Comparison of ENCODE assay signal across 9 cellular contexts in genomic region chr1:83693409-83694126, GRCh38.
DNase-seq lines count a peak whose midpoint lies in the region; ATAC-seq and TF ChIP-seq lines count a peak whose summit lies in the region.
"Had no signal": no experiment of that assay in that cellular context is flagged by ENCODE, and none has a peak within 500 bp of the region (broad histone marks: within the 10 kb centered on the region; RNA-seq: fewer than 3 reads in every experiment).

No MANE protein-coding gene starts in this region.

- H3K4me1 ChIP-seq in HUES6 (ENCODE audit: control insufficient read depth, insufficient read depth, low read length) = peaks cover 44% of the 10 kb centered on the region
- peaks cover 16% of the 10 kb centered on the region for H3K4me1 ChIP-seq in body of pancreas
- H3K4me1 ChIP-seq in aorta (ENCODE audit: control insufficient read depth in 1 of 2, insufficient read depth in 2 of 2, low read length in 2 of 2) = peaks cover 0 to 4% of the 10 kb centered on the region in 2 donors
- H3K4me1 ChIP-seq: testis had no signal

- H3K27ac Mint-ChIP-seq in memory B cell = no peak overlapping the region

- TF ChIP-seq POLR2A in body of pancreas (IDR thresholded peaks at IDR 0.05) (no peak), erythroblast (IDR thresholded peaks at IDR 0.05; ENCODE audit: low read length) (no peak)

- H3K4me3 Mint-ChIP-seq in memory B cell = peak overlapping the region; percentile 74

- peaks cover 4% of the 10 kb centered on the region for H3K9me3 Mint-ChIP-seq in memory B cell

- peak overlapping the region; percentile 45 for H3K4me3 ChIP-seq in HUES6 (ENCODE audit: low read depth, low read length)
- H3K4me3 ChIP-seq in body of pancreas = no peak overlapping the region
- no peak overlapping the region for H3K4me3 ChIP-seq in aorta (ENCODE audit: low read length in 2 of 2)

- H3K27me3 ChIP-seq in HUES6 (ENCODE audit: control insufficient read depth, insufficient read depth, low read length) (no peaks in the 10 kb centered on the region), body of pancreas (no peaks in the 10 kb centered on the region), aorta (ENCODE audit: control insufficient read depth in 1 of 2, insufficient read depth in 2 of 2, low read length in 1 of 2) (no peaks in the 10 kb centered on the region)
- H3K27me3 ChIP-seq: testis had no signal

- DNase-seq in AG08395 (ENCODE audit: low spot score) = peak; percentile 29
- DNase-seq in body of pancreas = peak in 1 of 4 donors; percentile 18
- no peak for DNase-seq in memory B cell (ENCODE audit: low spot score in 2 of 2)
- no peak for DNase-seq in erythroblast (lab: John Stamatoyannopoulos, UW)
- no peak for DNase-seq in dedifferentiated amniotic fluid mesenchymal stem cell (ENCODE audit: extremely low spot score)
- no peak for DNase-seq in activated CD4-positive, alpha-beta T cell treated with anti-CD3 and anti-CD28 coated beads for 48 hours
- DNase-seq in aorta = no peak

- H3K9ac ChIP-seq in HUES6 (ENCODE audit: low read length) = peak overlapping the region; percentile 18

- peaks cover 15% of the 10 kb centered on the region for H3K4me1 Mint-ChIP-seq in memory B cell

- peaks cover 5% of the 10 kb centered on the region for H3K27me3 Mint-ChIP-seq in memory B cell

- ATAC-seq in body of pancreas (peak; percentile 76), memory B cell (ENCODE audit: low read depth) (no peak), aorta (ENCODE audit: low FRiP score) (no peak)

- WGBS in body of pancreas, 2 donors = 3 to 8% methylated on average over 12 of the region's 12 CpGs
- 35 to 39% methylated on average over 12 of the region's 12 CpGs for WGBS in aorta, 2 donors

- H3K36me3 ChIP-seq in HUES6 (ENCODE audit: control insufficient read depth, insufficient read depth, low read length) (no peaks in the 10 kb centered on the region), body of pancreas (replicated peaks in 1 of 2; ENCODE audit: insufficient read depth in 1 of 2, low read depth in 2 of 2) (no peaks in the 10 kb centered on the region), aorta (ENCODE audit: control insufficient read depth in 1 of 2, insufficient read depth in 2 of 2, low read length in 1 of 2) (no peaks in the 10 kb centered on the region)

- peaks cover 2% of the 10 kb centered on the region for H3K36me3 Mint-ChIP-seq in memory B cell

- intact Hi-C loops in body of pancreas (cut with DNase I) (no loop called here), aorta (cut with DNase I) (no loop called here)

- peak overlapping the region; percentile 20 for H3K27ac ChIP-seq in HUES6 (ENCODE audit: low read depth, low read length)
- H3K27ac ChIP-seq in body of pancreas = peak overlapping the region in 3 of 4 donors; percentile 63 to 72 (median 63)
- no peak overlapping the region for H3K27ac ChIP-seq in aorta (ENCODE audit: low read depth in 1 of 2, low read length in 2 of 2)
- H3K27ac ChIP-seq: testis had no signal

- no peak for TF ChIP-seq CTCF in body of pancreas (IDR thresholded peaks at IDR 0.05)

- H3K9me3 ChIP-seq in HUES6 (ENCODE audit: control insufficient read depth, insufficient read depth, low read depth, low read length) (0 out of 2 replicates have a peak, but pooled peaks cover 3% of the 10 kb centered on the region), body of pancreas (no peaks in the 10 kb centered on the region), aorta (ENCODE audit: control insufficient read depth, low read length) (no peaks in the 10 kb centered on the region)
- H3K9me3 ChIP-seq: testis had no signal

Comparison
In these comparisons a context has a peak if more than half of its experiments do, and no peak if none do; other contexts are left out.
1. H3K27ac ChIP-seq: peak in HUES6 (single experiment) and body of pancreas (3 of 4); none in aorta (0 of 2).